Comparison of ENCODE assay signal across 8 cellular contexts in the genomic region with DNA sequence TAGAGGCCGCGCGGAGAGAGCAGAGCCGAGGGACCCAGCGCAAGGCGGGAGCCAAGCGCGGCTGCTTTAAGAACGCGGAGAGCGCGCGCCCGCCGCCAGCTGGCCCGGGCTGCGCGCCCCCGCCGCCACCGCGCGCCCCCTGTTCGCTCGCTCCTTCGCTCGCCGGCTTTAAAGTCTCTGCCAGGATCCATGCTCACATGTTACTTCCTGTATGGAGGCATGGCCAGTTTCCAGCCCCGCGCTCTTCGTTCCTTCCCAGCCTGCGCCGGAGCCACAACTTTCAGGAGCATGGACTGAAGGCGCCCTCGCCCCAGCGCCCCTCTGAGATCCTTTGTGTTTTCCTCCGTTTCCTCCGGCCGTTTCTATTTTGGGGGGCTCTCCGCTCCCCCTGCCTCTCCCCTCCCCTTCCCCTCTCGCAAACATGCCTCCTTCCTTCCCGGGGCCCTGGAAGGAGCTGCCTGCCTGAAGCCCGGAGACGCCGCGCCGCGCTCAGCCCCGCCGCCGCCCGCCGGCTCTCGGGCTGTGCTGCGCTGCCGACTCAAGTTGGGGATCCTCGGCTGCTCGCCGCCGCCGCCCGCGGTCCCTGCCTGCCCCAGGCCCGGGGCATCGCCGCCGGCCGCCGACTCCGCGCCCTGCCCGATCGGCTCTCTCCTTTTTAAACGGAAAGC. TPM values are rescaled to one million over a fixed set of nuclear protein-coding genes. Genes with fewer than 3 reads are reported as not detected.
DNase-seq lines count a peak whose midpoint lies in the region; TF ChIP-seq lines count a peak whose summit lies in the region.

A gene (plus strand): TSS at position 198 of the 668 bp plus-strand sequence. CDS start 717 bp downstream, outside the sequence.

- POLR2A ChIA-PET in CD4-positive, alpha-beta memory T cell (lab: Charles Lee; ENCODE audit: partially characterized antibody) = no interaction called here

- H3K4me3 Mint-ChIP-seq in CD4-positive, alpha-beta memory T cell = peak within 1 kb of the TSS in 7 of 8 donors; percentile 20 to 76 (median 43)

- peak; percentile 60 for TF ChIP-seq POLR2A in GM19193 (IDR thresholded peaks at IDR 0.05; ENCODE audit: extremely low read depth, insufficient read depth, insufficient read length)

- no peak within 1 kb of the TSS for H3K27ac ChIP-seq in CD4-positive, alpha-beta memory T cell (ENCODE audit: low read depth, low read length)
- no peak within 1 kb of the TSS for H3K27ac ChIP-seq in effector memory CD4-positive, alpha-beta T cell (ENCODE audit: insufficient read depth, low read length, poor library complexity, severe bottlenecking)

- intact Hi-C loops in CD4-positive, alpha-beta memory T cell (cut with micrococcal nuclease) = no loop called here

- peaks cover 15% of the 10 kb centered on the region for H3K27me3 ChIP-seq in CD4-positive, alpha-beta memory T cell (ENCODE audit: insufficient read depth, low read length)
- peaks cover 2% of the 10 kb centered on the region for H3K27me3 ChIP-seq in effector memory CD4-positive, alpha-beta T cell (replicated peaks; ENCODE audit: control insufficient read depth, insufficient read depth, low read length, poor library complexity, severe bottlenecking)

- peaks cover 4% of the 10 kb centered on the region for H3K4me1 ChIP-seq in CD4-positive, alpha-beta memory T cell (ENCODE audit: insufficient read depth, low read length)
- no peaks in the 10 kb centered on the region for H3K4me1 ChIP-seq in effector memory CD4-positive, alpha-beta T cell (ENCODE audit: control insufficient read depth, insufficient read depth, low read length, poor library complexity, severe bottlenecking)

- no peaks in the 10 kb centered on the region for H3K9me3 ChIP-seq in CD4-positive, alpha-beta memory T cell (ENCODE audit: control insufficient read depth in 1 of 2, low read length in 2 of 2)
- H3K9me3 ChIP-seq in iPS-18c (ENCODE audit: control insufficient read depth, insufficient read depth, low read length) = no peaks in the 10 kb centered on the region
- H3K9me3 ChIP-seq in effector memory CD4-positive, alpha-beta T cell (ENCODE audit: control insufficient read depth, low read length) = no peaks in the 10 kb centered on the region

- H3K9me3 Mint-ChIP-seq in CD4-positive, alpha-beta memory T cell = peaks cover 0 to 17% (median 4%) of the 10 kb centered on the region in 8 donors

- no peak within 1 kb of the TSS for H3K27ac Mint-ChIP-seq in CD4-positive, alpha-beta memory T cell

- no peaks in the 10 kb centered on the region for H3K36me3 Mint-ChIP-seq in CD4-positive, alpha-beta memory T cell

- in situ Hi-C loops in T47D (cut with HindIII; ENCODE audit: low pct_unique_long_range_greater_than_20kb, low sequenced_read_pairs) = no loop called here

- H3K4me1 Mint-ChIP-seq in CD4-positive, alpha-beta memory T cell = peaks cover 0 to 21% (median 3%) of the 10 kb centered on the region in 4 donors

- H3K27me3 Mint-ChIP-seq in CD4-positive, alpha-beta memory T cell = peaks cover 26 to 53% of the 10 kb centered on the region in 2 donors

- TF ChIP-seq CTCF in retinal pigment epithelial cell (conservative IDR thresholded peaks at IDR 0.05; ENCODE audit: low read depth, low read length) = no peak

- CTCF ChIA-PET in CD4-positive, alpha-beta memory T cell (lab: Charles Lee; ENCODE audit: partially characterized antibody) = no interaction called here

- no peak for DNase-seq in CD4-positive, alpha-beta memory T cell
- DNase-seq in HS-5 (ENCODE audit: low read depth) (peak; percentile 81), OCI-M2 (lab: John Stamatoyannopoulos, UW; ENCODE audit: unreplicated experiment) (peak; percentile 17), T47D (ENCODE audit: low read depth in 1 of 2, low spot score in 1 of 2) (peak; percentile 41 to 74), retinal pigment epithelial cell (ENCODE audit: low read depth) (peak; percentile 81)
- no peak for DNase-seq in effector memory CD4-positive, alpha-beta T cell

- no peaks in the 10 kb centered on the region for H3K36me3 ChIP-seq in CD4-positive, alpha-beta memory T cell (ENCODE audit: insufficient read depth, low read length)
- no peaks in the 10 kb centered on the region for H3K36me3 ChIP-seq in effector memory CD4-positive, alpha-beta T cell (ENCODE audit: control insufficient read depth, insufficient read depth, low read length)

- no peak within 1 kb of the TSS for H3K4me3 ChIP-seq in CD4-positive, alpha-beta memory T cell (ENCODE audit: low read length in 2 of 2)
- peak within 1 kb of the TSS; percentile 89 for H3K4me3 ChIP-seq in iPS-18c (ENCODE audit: insufficient read depth, low read depth, low read length)
- H3K4me3 ChIP-seq in retinal pigment epithelial cell (ENCODE audit: low read length) = peak within 1 kb of the TSS; percentile 77
- no peak within 1 kb of the TSS for H3K4me3 ChIP-seq in effector memory CD4-positive, alpha-beta T cell (ENCODE audit: insufficient read depth, low read depth, low read length, poor library complexity, severe bottlenecking)

RNA-seq across cellular contexts. Expression of the gene that starts here (rescaled TPM):
- not detected for total RNA-seq in CD4-positive, alpha-beta memory T cell
- polyA plus RNA-seq in CD4-positive, alpha-beta memory T cell = not detected

Comparison
In these comparisons a context has a peak if more than half of its experiments do, and no peak if none do; other contexts are left out.
1. DNase-seq: peak in HS-5 (single experiment), OCI-M2 (single experiment), T47D (2 of 2) and retinal pigment epithelial cell (single experiment); none in CD4-positive, alpha-beta memory T cell (0 of 5) and effector memory CD4-positive, alpha-beta T cell (0 of 3).
2. H3K4me3 ChIP-seq: peak in iPS-18c (single experiment) and retinal pigment epithelial cell (single experiment); none in CD4-positive, alpha-beta memory T cell (0 of 2) and effector memory CD4-positive, alpha-beta T cell (single experiment).